1 cellular context compared by ENCODE assay signal in genomic region chr3:3109407-3110298, GRCh38.
TF ChIP-seq lines count a peak whose summit lies in the region.

No MANE protein-coding gene starts in this region.

TF ChIP-seq in HepG2, 621 proteins besides CTCF, POLR2A, EP300 and RAD21:
- TF ChIP-seq ZNF878 (CRISPR knock-in tag; IDR thresholded peaks at IDR 0.05) (no peak), ZNF792 (CRISPR knock-in tag; IDR thresholded peaks at IDR 0.05) (no peak), MTF1 (CRISPR knock-in tag; IDR thresholded peaks at IDR 0.05) (no peak), HMGXB4 (CRISPR knock-in tag; IDR thresholded peaks at IDR 0.05; ENCODE audit: borderline replicate concordance in 1 of 2, low read depth in 1 of 2) (no peak), TFDP1 (CRISPR knock-in tag; IDR thresholded peaks at IDR 0.05; ENCODE audit: borderline replicate concordance) (no peak), MAFG (CRISPR knock-in tag; IDR thresholded peaks at IDR 0.05) (no peak), HDAC1 (CRISPR knock-in tag; IDR thresholded peaks at IDR 0.05) (no peak), POGK (CRISPR knock-in tag; conservative IDR thresholded peaks at IDR 0.05) (no peak), ZNF274 (CRISPR knock-in tag; IDR thresholded peaks at IDR 0.05) (no peak), TARDBP (CRISPR knock-in tag; IDR thresholded peaks at IDR 0.05) (no peak), ZNF281 (CRISPR knock-in tag; IDR thresholded peaks at IDR 0.05; ENCODE audit: borderline replicate concordance) (no peak), RNF219 (CRISPR knock-in tag; IDR thresholded peaks at IDR 0.05) (no peak), ISL2 (CRISPR knock-in tag; IDR thresholded peaks at IDR 0.05) (no peak), ZNF773 (CRISPR knock-in tag; IDR thresholded peaks at IDR 0.05; ENCODE audit: borderline replicate concordance) (no peak), TEF (CRISPR knock-in tag; IDR thresholded peaks at IDR 0.05) (no peak), KLF12 (CRISPR knock-in tag; IDR thresholded peaks at IDR 0.05; ENCODE audit: borderline replicate concordance) (no peak), ZNF816 (CRISPR knock-in tag; IDR thresholded peaks at IDR 0.05; ENCODE audit: borderline replicate concordance) (no peak)
